Comparison of ENCODE assay signal across 1 cellular context in genomic region chr16:88509749-88510069, GRCh38.
TF ChIP-seq lines count a peak whose summit lies in the region.

No MANE protein-coding gene starts in this region.

TF ChIP-seq in HEK293, 187 proteins besides CTCF, POLR2A, EP300 and RAD21 (continued from another document):
- no peak for TF ChIP-seq ZNF280D (tag by site-specific recombination; IDR thresholded peaks at IDR 0.05)
- no peak for TF ChIP-seq ZNF350 (tag by site-specific recombination; IDR thresholded peaks at IDR 0.05)
- no peak for TF ChIP-seq MYNN (tag by site-specific recombination; IDR thresholded peaks at IDR 0.05; ENCODE audit: borderline replicate concordance)
- TF ChIP-seq ZNF175 (tag by site-specific recombination; IDR thresholded peaks at IDR 0.05) = no peak
- no peak for TF ChIP-seq ZNF155 (tag by site-specific recombination; IDR thresholded peaks at IDR 0.05)
